ENCODE assay signal across 13 cellular contexts in the genomic region with DNA sequence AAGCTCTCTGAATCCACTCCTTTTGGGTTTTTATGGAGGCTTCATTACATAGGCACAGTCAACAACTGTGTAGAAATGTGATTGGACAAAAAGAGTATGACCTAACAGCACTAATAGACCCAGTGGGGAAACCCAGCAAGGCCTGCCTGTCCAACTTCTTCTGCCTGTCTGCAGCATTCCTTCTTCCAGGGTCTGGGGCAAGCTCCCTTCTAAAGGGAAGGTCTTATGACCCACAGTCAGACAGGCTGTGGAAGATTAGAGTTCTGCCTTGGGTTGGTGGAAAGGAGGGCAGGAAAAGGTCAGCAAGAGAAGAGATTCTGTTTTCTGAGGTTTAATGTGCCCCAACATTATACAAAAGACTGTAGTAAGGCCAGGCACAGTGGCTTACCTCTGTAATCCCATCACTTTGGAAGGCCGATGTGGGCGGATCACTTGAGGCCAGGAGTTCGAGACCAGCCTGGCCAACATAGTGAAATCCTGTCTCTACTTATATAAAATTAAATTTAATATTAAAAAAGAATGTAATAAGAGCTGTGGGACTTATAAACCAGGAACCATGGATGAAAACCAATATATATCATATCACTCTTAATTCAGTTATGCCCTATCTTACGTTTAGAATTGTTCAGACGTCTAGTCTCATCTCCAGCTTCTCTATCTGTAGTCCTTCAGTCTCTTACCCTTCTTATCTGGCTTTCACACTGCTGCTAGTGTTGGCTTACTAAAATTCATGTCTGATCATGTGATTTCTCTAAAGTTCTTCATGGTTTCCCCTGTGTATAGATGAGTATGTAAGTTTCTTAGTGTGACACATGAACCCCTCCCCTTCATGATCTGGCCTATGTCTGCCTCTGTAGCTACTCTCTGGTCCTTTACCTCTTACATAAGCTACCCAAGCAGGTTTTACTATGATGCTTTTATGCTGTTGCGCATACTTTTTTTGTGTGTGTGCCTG. TPM values are rescaled to one million over a fixed set of nuclear protein-coding genes. Genes with fewer than 3 reads are reported as not detected.
DNase-seq lines count a peak whose midpoint lies in the region; TF ChIP-seq lines count a peak whose summit lies in the region.
"Had no signal": no experiment of that assay in that cellular context is flagged by ENCODE, and none has a peak within 500 bp of the region (broad histone marks: within the 10 kb centered on the region; RNA-seq: fewer than 3 reads in every experiment).

No MANE protein-coding gene starts in this region.

- DNase-seq in stimulated activated CD4-positive, alpha-beta T cell treated with anti-CD3 and anti-CD28 coated beads, Interleukin-1b, Interleukin-23, amount 100 ng/mL, for 48 hours = peak; percentile 16
- DNase-seq in stimulated activated CD4-positive, alpha-beta T cell treated with anti-CD3 and anti-CD28 coated beads, Interleukin-2, amount 100 ng/mL, for 48 hours = no peak
- DNase-seq in OCI-M2 (lab: John Stamatoyannopoulos, UW; ENCODE audit: unreplicated experiment) (peak; percentile 34), left ventricle myocardium inferior (no peak), endothelial cell (ENCODE audit: low spot score) (no peak), AG08396 (ENCODE audit: low spot score) (no peak), NCI-H128 (lab: John Stamatoyannopoulos, UW; ENCODE audit: unreplicated experiment) (no peak), NAMALWA (ENCODE audit: low spot score) (no peak)
- DNase-seq: activated CD4-positive, alpha-beta T cell treated with anti-CD3 and anti-CD28 coated beads, Interleukin-2, amount 50 U/mL, for 1 hour; mucosa of descending colon; NCI-H526; SJCRH30; upper lobe of left lung had no signal

- H3K27ac Mint-ChIP-seq in endothelial cell (ENCODE audit: unreplicated experiment) = no peak overlapping the region

- TF ChIP-seq CTCF in left ventricle myocardium inferior (IDR thresholded peaks at IDR 0.05; ENCODE audit: borderline replicate concordance) (no peak), endothelial cell (IDR thresholded peaks at IDR 0.05; ENCODE audit: unreplicated experiment) (no peak)

- H3K27ac ChIP-seq in left ventricle myocardium inferior (replicated peaks) = peak overlapping the region; percentile 62
- H3K27ac ChIP-seq: SJCRH30, upper lobe of left lung had no signal

- H3K36me3 ChIP-seq in left ventricle myocardium inferior = peaks cover 3% of the 10 kb centered on the region
- H3K36me3 ChIP-seq: SJCRH30, upper lobe of left lung had no signal

- H3K4me1 ChIP-seq in left ventricle myocardium inferior = peaks cover 79% of the 10 kb centered on the region
- H3K4me1 ChIP-seq: SJCRH30 had no signal

- no peaks in the 10 kb centered on the region for H3K27me3 ChIP-seq in left ventricle myocardium inferior (ENCODE audit: low read depth)
- H3K27me3 ChIP-seq: SJCRH30, upper lobe of left lung had no signal

- no peak overlapping the region for H3K4me3 Mint-ChIP-seq in endothelial cell (ENCODE audit: unreplicated experiment)

- no peaks in the 10 kb centered on the region for H3K9me3 Mint-ChIP-seq in endothelial cell (ENCODE audit: unreplicated experiment)

- H3K36me3 Mint-ChIP-seq in endothelial cell (ENCODE audit: low read depth, unreplicated experiment) = peaks cover 4% of the 10 kb centered on the region

- no peaks in the 10 kb centered on the region for H3K27me3 Mint-ChIP-seq in endothelial cell (ENCODE audit: unreplicated experiment)

- intact Hi-C loops in left ventricle myocardium inferior (cut with micrococcal nuclease) = no loop called here

- H3K9me3 ChIP-seq in left ventricle myocardium inferior (replicated peaks) = no peaks in the 10 kb centered on the region
- H3K9me3 ChIP-seq: mucosa of descending colon, SJCRH30, upper lobe of left lung had no signal

- H3K4me1 Mint-ChIP-seq in endothelial cell (ENCODE audit: unreplicated experiment) = peaks cover 17% of the 10 kb centered on the region

- no peak overlapping the region for H3K4me3 ChIP-seq in left ventricle myocardium inferior
- H3K4me3 ChIP-seq: mucosa of descending colon, SJCRH30, upper lobe of left lung had no signal

RNA-seq across cellular contexts. Expression of a gene that starts 6.2 kb away (rescaled TPM):
- total RNA-seq in left ventricle myocardium inferior (54.1 TPM), endothelial cell (ENCODE audit: unreplicated experiment) (58.0 TPM)

RNA-seq across cellular contexts. Expression of a gene that starts 14.2 kb away (rescaled TPM):
- total RNA-seq in left ventricle myocardium inferior = 15.5 TPM
- 12.5 TPM for total RNA-seq in endothelial cell (ENCODE audit: unreplicated experiment)

Comparison
In these comparisons a context has a peak if more than half of its experiments do, and no peak if none do; other contexts are left out.
1. DNase-seq: peak in stimulated activated CD4-positive, alpha-beta T cell treated with anti-CD3 and anti-CD28 coated beads, Interleukin-1b, Interleukin-23, amount 100 ng/mL, for 48 hours (single experiment) and OCI-M2 (single experiment); none in stimulated activated CD4-positive, alpha-beta T cell treated with anti-CD3 and anti-CD28 coated beads, Interleukin-2, amount 100 ng/mL, for 48 hours (0 of 2), left ventricle myocardium inferior (single experiment), endothelial cell (single experiment), AG08396 (single experiment), NCI-H128 (single experiment) and NAMALWA (single experiment).